ENCODE assay signal across 8 cellular contexts in genomic region chr2:27134781-27135470, GRCh38. TPM values are rescaled to one million over a fixed set of nuclear protein-coding genes. Genes with fewer than 3 reads are reported as not detected.
DNase-seq lines count a peak whose midpoint lies in the region; ATAC-seq and TF ChIP-seq lines count a peak whose summit lies in the region.

No MANE protein-coding gene starts in this region.

- H3K18ac ChIP-seq in IMR-90 (ENCODE audit: low read depth, low read length): no peak overlapping the region

- no peak overlapping the region for H3K27ac ChIP-seq in IMR-90 (ENCODE audit: insufficient read depth, low read length)
- H3K27ac ChIP-seq in naive thymus-derived CD4-positive, alpha-beta T cell (ENCODE audit: low read depth, low read length): peak overlapping the region; percentile 97

- peaks cover 15% of the 10 kb centered on the region for H4K20me1 ChIP-seq in IMR-90 (ENCODE audit: insufficient read depth, low read length)

- no peak for TF ChIP-seq RAD21 in IMR-90 (IDR thresholded peaks at IDR 0.05; ENCODE audit: low read length)

- H3K9me3 Mint-ChIP-seq in chondrocyte (ENCODE audit: low read depth): no peaks in the 10 kb centered on the region
- H3K9me3 Mint-ChIP-seq in naive thymus-derived CD4-positive, alpha-beta T cell: peaks cover 0 to 4% (median 0%) of the 10 kb centered on the region in 11 donors

- H2AK9ac ChIP-seq in IMR-90 (replicated peaks; ENCODE audit: low read depth, low read length, poor library complexity): peak overlapping the region; percentile 97

- no peak overlapping the region for H2BK120ac ChIP-seq in IMR-90 (ENCODE audit: low read depth, low read length)

- peaks cover 15% of the 10 kb centered on the region; the same call in 1 of the 2 replicates for H3K27me3 ChIP-seq in IMR-90 (ENCODE audit: control insufficient read depth, insufficient read depth, low read length)
- no peaks in the 10 kb centered on the region for H3K27me3 ChIP-seq in naive thymus-derived CD4-positive, alpha-beta T cell (ENCODE audit: control insufficient read depth in 2 of 2, insufficient read depth in 2 of 2, low read length in 2 of 2)

- no peak overlapping the region for H3K23ac ChIP-seq in IMR-90 (ENCODE audit: low read depth, low read length)

- in situ Hi-C loops in IMR-90 (cut with MboI; ENCODE audit: low sequenced_read_pairs): no loop called here

- peak overlapping the region; percentile 73 to 93 for H4K8ac ChIP-seq in IMR-90 (ENCODE audit: low read depth in 2 of 2, low read length in 2 of 2)

- peak overlapping the region; percentile 24 for H4K5ac ChIP-seq in IMR-90 (ENCODE audit: low read depth, low read length)

- no peak for TF ChIP-seq CTCF in AG09309 (IDR thresholded peaks at IDR 0.05; ENCODE audit: control insufficient read depth, insufficient read depth, low read depth, low read length, missing control alignments)
- no peak for TF ChIP-seq CTCF in IMR-90 (conservative IDR thresholded peaks at IDR 0.05; ENCODE audit: low read depth, low read length)
- no peak for TF ChIP-seq CTCF in chondrocyte (IDR thresholded peaks at IDR 0.05)

- BruUV-seq in IMR-90 (replicated peaks; lab: Mats Ljungman, UMichigan): no TSS peak

- H3K4me1 ChIP-seq in IMR-90 (ENCODE audit: control insufficient read depth, insufficient read depth, low read length): peaks cover 9% of the 10 kb centered on the region
- peaks cover 12 to 13% of the 10 kb centered on the region in 2 donors for H3K4me1 ChIP-seq in naive thymus-derived CD4-positive, alpha-beta T cell (ENCODE audit: control insufficient read depth in 2 of 2, insufficient read depth in 2 of 2, low read length in 2 of 2)

- H3K36me3 Mint-ChIP-seq in chondrocyte (ENCODE audit: low read depth): peaks cover 9% of the 10 kb centered on the region
- H3K36me3 Mint-ChIP-seq in naive thymus-derived CD4-positive, alpha-beta T cell: peaks cover 0 to 10% (median 3%) of the 10 kb centered on the region in 5 donors

- no peak overlapping the region for H2BK15ac ChIP-seq in IMR-90 (ENCODE audit: low read depth, low read length)

- 94% methylated on average over 6 of the region's 33 CpGs; no CpG with 5 or more reads in 1 of the 2 experiments for WGBS in IMR-90 (ENCODE audit: extremely low coverage in 2 of 2, insufficient read length in 1 of 2), 2 experiments

- H3K4me3 ChIP-seq in AG09309 (ENCODE audit: control insufficient read depth, low read depth, low read length): peak overlapping the region; percentile 13; the same call in 1 of the 2 replicates
- no peak overlapping the region for H3K4me3 ChIP-seq in IMR-90 (ENCODE audit: insufficient read depth, low read depth, low read length)
- H3K4me3 ChIP-seq in naive thymus-derived CD4-positive, alpha-beta T cell (ENCODE audit: low read length): peak overlapping the region; percentile 96

- peaks cover 14% of the 10 kb centered on the region for H3K9me1 ChIP-seq in IMR-90 (ENCODE audit: insufficient read depth, low read length)

- H3K9ac ChIP-seq in IMR-90 (ENCODE audit: low read depth, low read length): no peak overlapping the region

- ATAC-seq in IMR-90 (ENCODE audit: low read depth) (no peak), HG03469 (IDR thresholded peaks at IDR 0.05; ENCODE audit: unreplicated experiment) (no peak), GM21528 (IDR thresholded peaks at IDR 0.05; ENCODE audit: low FRiP score, unreplicated experiment) (no peak)
- no peak for ATAC-seq in naive thymus-derived CD4-positive, alpha-beta T cell

- peaks cover 14% of the 10 kb centered on the region for H3K4me1 Mint-ChIP-seq in chondrocyte (ENCODE audit: low read depth)
- peaks cover 10 to 32% (median 20%) of the 10 kb centered on the region in 7 donors for H3K4me1 Mint-ChIP-seq in naive thymus-derived CD4-positive, alpha-beta T cell

- H3K14ac ChIP-seq in IMR-90 (replicated peaks; ENCODE audit: low read depth, low read length): no peak overlapping the region

- dilution Hi-C loops in IMR-90 (cut with HindIII; ENCODE audit: low sequenced_read_pairs, unreplicated experiment): no loop called here

- DNase-seq in AG09309 (ENCODE audit: low read depth) (no peak), IMR-90 (no peak), chondrocyte (ENCODE audit: low spot score) (no peak), SW480 (ENCODE audit: low spot score) (no peak), NCI-H187 (lab: John Stamatoyannopoulos, UW) (no peak)
- no peak for DNase-seq in naive thymus-derived CD4-positive, alpha-beta T cell

- H3K27ac Mint-ChIP-seq in chondrocyte (ENCODE audit: unreplicated experiment): no peak overlapping the region
- peak overlapping the region in 8 of 9 donors; percentile 88 to 98 (median 96) for H3K27ac Mint-ChIP-seq in naive thymus-derived CD4-positive, alpha-beta T cell

- CTCF ChIA-PET in IMR-90 (lab: Yijun Ruan, JAX): interaction anchor here (0.9 kb wide), 1 partner anchor 56 kb away, joined by 6 read pairs; no protein-coding TSS in a partner anchor
- CTCF ChIA-PET in naive thymus-derived CD4-positive, alpha-beta T cell (lab: Charles Lee): interaction anchor here (1.0 kb wide), 1 partner anchor 80 kb away, joined by 4 read pairs; no protein-coding TSS in a partner anchor

- no peak for TF ChIP-seq POLR2A in IMR-90 (IDR thresholded peaks at IDR 0.05; ENCODE audit: low read depth, low read length)

- peak overlapping the region; percentile 11 for H4K91ac ChIP-seq in IMR-90 (ENCODE audit: insufficient read depth, low read depth, low read length)

- no peak overlapping the region; the same call in 1 of the 2 replicates for H3K4me2 ChIP-seq in IMR-90 (ENCODE audit: low read depth, low read length)

- peak overlapping the region; percentile 25; the same call in 1 of the 2 replicates for H3K4ac ChIP-seq in IMR-90 (ENCODE audit: low read depth, low read length)

- H3K36me3 ChIP-seq in IMR-90 (ENCODE audit: control insufficient read depth, insufficient read depth, low read length): peaks cover 29% of the 10 kb centered on the region
- peaks cover 0 to 35% (median 0%) of the 10 kb centered on the region in 3 experiments for H3K36me3 ChIP-seq in naive thymus-derived CD4-positive, alpha-beta T cell (ENCODE audit: control insufficient read depth in 2 of 3, insufficient read depth in 3 of 3, low read length in 3 of 3)

- H3K56ac ChIP-seq in IMR-90 (ENCODE audit: extremely low read depth, insufficient read depth, low read length): no peak overlapping the region

- peaks cover 14 to 27% of the 10 kb centered on the region in 2 experiments for H3K79me1 ChIP-seq in IMR-90 (ENCODE audit: low read depth in 1 of 2, low read length in 2 of 2)

- peak overlapping the region; percentile 91 for H3K4me3 Mint-ChIP-seq in chondrocyte (ENCODE audit: unreplicated experiment)
- H3K4me3 Mint-ChIP-seq in naive thymus-derived CD4-positive, alpha-beta T cell: peak overlapping the region; percentile 88 to 97 (median 92)

- intact Hi-C loops in IMR-90 (cut with micrococcal nuclease): loop anchor here (2.0 kb wide), 1 partner anchor 56 kb away; no protein-coding TSS in a partner anchor
- intact Hi-C loops in naive thymus-derived CD4-positive, alpha-beta T cell (cut with micrococcal nuclease): loop anchor here (1.0 to 5.0 kb wide), 16 partner anchors 12 to 354 kb away; partner anchors contain the start of genes ABHD1 (in 2 of the 2), ATRAID (in 2 of the 2), EIF2B4 (in 2 of the 2) and KHK (in 2 of the 2)

- H2BK20ac ChIP-seq in IMR-90 (ENCODE audit: low read depth, low read length): no peak overlapping the region

- peak overlapping the region; percentile 100 for H2AFZ ChIP-seq in IMR-90 (replicated peaks; ENCODE audit: low read length, poor library complexity)

- POLR2A ChIA-PET in IMR-90 (lab: Charles Lee; ENCODE audit: unreplicated experiment): no interaction called here
- POLR2A ChIA-PET in naive thymus-derived CD4-positive, alpha-beta T cell (lab: Charles Lee): interaction anchor here (0.6 to 5.3 kb wide), 7 partner anchors 11 to 1285 kb away, joined by 3 to 49 read pairs (median 5); partner anchors contain the start of genes ABHD1, AGBL5, ATRAID and SLC5A6

- no peaks in the 10 kb centered on the region for H3K9me3 ChIP-seq in IMR-90 (ENCODE audit: control insufficient read depth, insufficient read depth, low read length)
- H3K9me3 ChIP-seq in naive thymus-derived CD4-positive, alpha-beta T cell (ENCODE audit: control insufficient read depth in 2 of 3, low read length in 3 of 3): no peaks in the 10 kb centered on the region

- H2BK5ac ChIP-seq in IMR-90 (ENCODE audit: low read depth, low read length, poor library complexity, severe bottlenecking): no peak overlapping the region

- H2AK5ac ChIP-seq in IMR-90 (ENCODE audit: low read depth, low read length): peak overlapping the region; percentile 68

- H3K27me3 Mint-ChIP-seq in chondrocyte (ENCODE audit: low read depth): no peaks in the 10 kb centered on the region
- peaks cover 0 to 8% (median 0%) of the 10 kb centered on the region in 5 donors for H3K27me3 Mint-ChIP-seq in naive thymus-derived CD4-positive, alpha-beta T cell

RNA-seq across cellular contexts. Expression of gene PREB, which starts 0.5 kb away (rescaled TPM):
- 36.1 and 38.9 TPM in 2 replicates for total RNA-seq in IMR-90 (2012; rRNA removed)
- 49.0 and 52.2 TPM in 2 replicates for polyA plus RNA-seq in IMR-90 (2012; rRNA removed)
- 39.9 and 44.8 TPM in 2 replicates for polyA plus RNA-seq in IMR-90 (2012; cell fraction: cytosol; rRNA removed)
- 60.6 and 87.6 TPM in 2 replicates for polyA plus RNA-seq in IMR-90 (2012; cell fraction: nucleus; rRNA removed; ENCODE audit: low replicate concordance)
- 44.7 to 53.0 TPM (median 49.4 TPM) in 3 replicates for total RNA-seq in chondrocyte
- 10 to 100 TPM; 25.4 to 72.3 (median 53.2) TPM for total RNA-seq in naive thymus-derived CD4-positive, alpha-beta T cell
- 10 to 100 TPM; 47.0 to 71.9 TPM for polyA plus RNA-seq in naive thymus-derived CD4-positive, alpha-beta T cell

RNA-seq across cellular contexts. Expression of gene PRR30, which starts 4.3 kb away (rescaled TPM):
- total RNA-seq in IMR-90 (2012; rRNA removed): not detected in 2 replicates
- polyA plus RNA-seq in IMR-90 (2012; rRNA removed): not detected in 2 replicates
- polyA plus RNA-seq in IMR-90 (2012; cell fraction: cytosol; rRNA removed): not detected in 2 replicates
- polyA plus RNA-seq in IMR-90 (2012; cell fraction: nucleus; rRNA removed; ENCODE audit: low replicate concordance): not detected in 2 replicates
- not detected in 3 replicates for total RNA-seq in chondrocyte
- not detected for total RNA-seq in naive thymus-derived CD4-positive, alpha-beta T cell
- polyA plus RNA-seq in naive thymus-derived CD4-positive, alpha-beta T cell: not detected

RNA-seq across cellular contexts. Expression of gene ABHD1, which starts 11.3 kb away (rescaled TPM):
- total RNA-seq in IMR-90 (2012; rRNA removed) (not detected in 2 replicates), chondrocyte (0.30 to 0.44 TPM (median 0.31 TPM) in 3 replicates)
- 0.14 and 0.24 TPM in 2 replicates for polyA plus RNA-seq in IMR-90 (2012; rRNA removed)
- 0.11 TPM in 1 of 2 replicates, not detected in the other for polyA plus RNA-seq in IMR-90 (2012; cell fraction: cytosol; rRNA removed)
- polyA plus RNA-seq in IMR-90 (2012; cell fraction: nucleus; rRNA removed; ENCODE audit: low replicate concordance): 0.16 and 0.76 TPM in 2 replicates
- total RNA-seq in naive thymus-derived CD4-positive, alpha-beta T cell: 1 to 10 TPM in 3 of 5 experiments, under 1 TPM in 2; 0.53 to 2.0 (median 1.5) TPM
- under 1 TPM; 0.53 to 0.90 TPM for polyA plus RNA-seq in naive thymus-derived CD4-positive, alpha-beta T cell

RNA-seq across cellular contexts. Expression of gene TCF23, which starts 13.9 kb away (rescaled TPM):
- not detected in 2 replicates for total RNA-seq in IMR-90 (2012; rRNA removed)
- polyA plus RNA-seq in IMR-90 (2012; rRNA removed): not detected in 2 replicates
- polyA plus RNA-seq in IMR-90 (2012; cell fraction: cytosol; rRNA removed): not detected in 2 replicates
- polyA plus RNA-seq in IMR-90 (2012; cell fraction: nucleus; rRNA removed; ENCODE audit: low replicate concordance): not detected in 2 replicates
- not detected in 3 replicates for total RNA-seq in chondrocyte
- not detected for total RNA-seq in naive thymus-derived CD4-positive, alpha-beta T cell
- not detected for polyA plus RNA-seq in naive thymus-derived CD4-positive, alpha-beta T cell

RNA-seq across cellular contexts. Expression of gene CGREF1, which starts 16.0 kb away (rescaled TPM):
- total RNA-seq in IMR-90 (2012; rRNA removed) (0.28 and 0.54 TPM in 2 replicates), chondrocyte (9.6 to 15.9 TPM (median 13.5 TPM) in 3 replicates)
- polyA plus RNA-seq in IMR-90 (2012; rRNA removed): 1.3 TPM in 2 replicates
- 1.3 and 1.7 TPM in 2 replicates for polyA plus RNA-seq in IMR-90 (2012; cell fraction: cytosol; rRNA removed)
- polyA plus RNA-seq in IMR-90 (2012; cell fraction: nucleus; rRNA removed; ENCODE audit: low replicate concordance): 2.0 and 2.1 TPM in 2 replicates
- 1 to 10 TPM in 1 of 5 experiments, under 1 TPM in 3, not detected in 1; 0.34 to 3.5 (median 0.54) TPM for total RNA-seq in naive thymus-derived CD4-positive, alpha-beta T cell
- polyA plus RNA-seq in naive thymus-derived CD4-positive, alpha-beta T cell: under 1 TPM; 0.45 to 0.50 TPM
